8 cellular contexts compared by ENCODE assay signal in the genomic region with DNA sequence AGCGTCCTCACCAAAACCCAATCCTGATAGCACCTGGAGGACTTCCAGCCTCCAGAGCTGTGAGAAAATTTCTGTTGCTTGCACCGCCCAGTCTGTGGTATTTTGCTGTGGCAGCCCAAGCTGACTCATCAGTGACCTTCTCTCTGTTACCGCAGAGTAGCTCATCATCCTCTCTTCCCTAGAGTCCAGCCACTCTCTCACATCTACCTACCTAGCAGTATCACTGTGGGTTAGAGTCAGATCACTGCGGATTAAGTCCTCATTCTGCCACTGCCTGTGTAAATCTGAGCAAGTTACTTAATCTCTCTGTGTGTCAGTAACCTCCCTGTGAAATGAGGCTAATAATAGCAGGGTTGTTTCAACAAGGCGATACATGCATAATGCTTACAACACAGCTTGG. TPM values are rescaled to one million over a fixed set of nuclear protein-coding genes. Genes with fewer than 3 reads are reported as not detected.
A peak's percentile ranks its signal among the peaks of the same experiment; 100 is the strongest.
DNase-seq lines count a peak whose midpoint lies in the region; ATAC-seq and TF ChIP-seq lines count a peak whose summit lies in the region.

No MANE protein-coding gene starts in this region.

- H3K9ac ChIP-seq in IMR-90 (ENCODE audit: low read depth, low read length) = no peak overlapping the region

- intact Hi-C loops in IMR-90 (cut with micrococcal nuclease) (loop anchor here (10.0 kb wide), 1 partner anchor 443 kb away; no protein-coding TSS in a partner anchor), upper lobe of right lung (cut with DNase I) (no loop called here)

- dilution Hi-C loops in IMR-90 (cut with HindIII; ENCODE audit: low sequenced_read_pairs, unreplicated experiment) = no loop called here

- 0 out of 4 replicates have a peak, but pooled peaks cover 0 to 11% of the 10 kb centered on the region in 2 experiments for H3K79me1 ChIP-seq in IMR-90 (ENCODE audit: low read depth in 1 of 2, low read length in 2 of 2)

- H2BK5ac ChIP-seq in IMR-90 (ENCODE audit: low read depth, low read length, poor library complexity, severe bottlenecking) = peak overlapping the region; percentile 21

- H3K27ac ChIP-seq in IMR-90 (ENCODE audit: insufficient read depth, low read length) (no peak overlapping the region), upper lobe of right lung (no peak overlapping the region)

- H3K9me3 ChIP-seq in IMR-90 (ENCODE audit: control insufficient read depth, insufficient read depth, low read length) (no peaks in the 10 kb centered on the region), upper lobe of right lung (no peaks in the 10 kb centered on the region)

- peaks cover 3% of the 10 kb centered on the region; the same call in 1 of the 2 replicates for H3K9me1 ChIP-seq in IMR-90 (ENCODE audit: insufficient read depth, low read length)

- H3K27me3 ChIP-seq in IMR-90 (ENCODE audit: control insufficient read depth, insufficient read depth, low read length) (no peaks in the 10 kb centered on the region), upper lobe of right lung (no peaks in the 10 kb centered on the region)

- peaks cover 40% of the 10 kb centered on the region for H3K4me1 Mint-ChIP-seq in activated CD4-positive, alpha-beta memory T cell treated with anti-CD3 and anti-CD28 coated beads, Interleukin-2, amount 10 ng/mL, durations not matched to agents 7 days and 5 days

- DNase-seq in AG10803 (ENCODE audit: low read depth) = peak; percentile 90
- DNase-seq in IMR-90 = peak; percentile 95
- peak; percentile 76 for DNase-seq in activated CD4-positive, alpha-beta memory T cell treated with anti-CD3 and anti-CD28 coated beads, Interleukin-2, amount 10 ng/mL, durations not matched to agents 7 days and 5 days
- peak; percentile 94 for DNase-seq in glomerular visceral epithelial cell (ENCODE audit: extremely low spot score)
- DNase-seq in upper lobe of right lung = no peak
- DNase-seq in HuH-7 (ENCODE audit: low spot score) = no peak

- peaks cover 5% of the 10 kb centered on the region; the same call in 1 of the 2 replicates for H4K20me1 ChIP-seq in IMR-90 (ENCODE audit: insufficient read depth, low read length)

- no peak overlapping the region for H2AK5ac ChIP-seq in IMR-90 (ENCODE audit: low read depth, low read length)

- ATAC-seq in GM21381 (IDR thresholded peaks at IDR 0.05; ENCODE audit: unreplicated experiment) = peak; percentile 79
- ATAC-seq in IMR-90 (ENCODE audit: low read depth) = peak; percentile 82
- peak; percentile 79 for ATAC-seq in upper lobe of right lung
- ATAC-seq in HG03457 (IDR thresholded peaks at IDR 0.05; ENCODE audit: unreplicated experiment) = no peak

- H2BK20ac ChIP-seq in IMR-90 (ENCODE audit: low read depth, low read length) = no peak overlapping the region

- H2BK120ac ChIP-seq in IMR-90 (ENCODE audit: low read depth, low read length) = no peak overlapping the region

- no peak overlapping the region for H3K14ac ChIP-seq in IMR-90 (replicated peaks; ENCODE audit: low read depth, low read length)

- CTCF ChIA-PET in IMR-90 (lab: Yijun Ruan, JAX) = interaction anchor here (0.6 to 0.9 kb wide), 3 partner anchors 163 to 288 kb away, joined by 3 to 9 read pairs (median 4); no protein-coding TSS in a partner anchor
- CTCF ChIA-PET in activated CD4-positive, alpha-beta memory T cell treated with anti-CD3 and anti-CD28 coated beads, Interleukin-2, amount 10 ng/mL, durations not matched to agents 7 days and 5 days (lab: Charles Lee) = interaction anchor here (0.6 to 2.8 kb wide), 9 partner anchors 11 to 462 kb away, joined by 3 to 15 read pairs (median 4); no protein-coding TSS in a partner anchor

- in situ Hi-C loops in IMR-90 (cut with MboI; ENCODE audit: low sequenced_read_pairs) = no loop called here

- H3K4me1 ChIP-seq in IMR-90 (ENCODE audit: control insufficient read depth, insufficient read depth, low read length) = peaks cover 7% of the 10 kb centered on the region
- peaks cover 3% of the 10 kb centered on the region for H3K4me1 ChIP-seq in upper lobe of right lung

- no peaks in the 10 kb centered on the region for H3K36me3 Mint-ChIP-seq in activated CD4-positive, alpha-beta memory T cell treated with anti-CD3 and anti-CD28 coated beads, Interleukin-2, amount 10 ng/mL, durations not matched to agents 7 days and 5 days (ENCODE audit: low read depth)

- POLR2A ChIA-PET in IMR-90 (lab: Charles Lee; ENCODE audit: unreplicated experiment) = no interaction called here
- POLR2A ChIA-PET in activated CD4-positive, alpha-beta memory T cell treated with anti-CD3 and anti-CD28 coated beads, Interleukin-2, amount 10 ng/mL, durations not matched to agents 7 days and 5 days (lab: Charles Lee) = interaction anchor here (0.6 to 2.7 kb wide), 9 partner anchors 10 to 445 kb away, joined by 3 to 32 read pairs (median 3); a partner anchor contains a TSS

- no peak overlapping the region for H3K56ac ChIP-seq in IMR-90 (ENCODE audit: extremely low read depth, insufficient read depth, low read length)

- H2AFZ ChIP-seq in IMR-90 (replicated peaks; ENCODE audit: low read length, poor library complexity) = no peak overlapping the region

- no TSS peak for BruUV-seq in IMR-90 (replicated peaks; lab: Mats Ljungman, UMichigan)

- TF ChIP-seq CTCF in AG10803 (conservative IDR thresholded peaks at IDR 0.05; ENCODE audit: low read length) (no peak), IMR-90 (conservative IDR thresholded peaks at IDR 0.05; ENCODE audit: low read depth, low read length) (no peak), upper lobe of right lung (IDR thresholded peaks at IDR 0.05) (no peak)

- no peak overlapping the region for H2BK15ac ChIP-seq in IMR-90 (ENCODE audit: low read depth, low read length)

- peak overlapping the region; percentile 5; the same call in 1 of the 2 replicates for H3K4me2 ChIP-seq in IMR-90 (ENCODE audit: low read depth, low read length)

- no peak for TF ChIP-seq POLR2A in IMR-90 (IDR thresholded peaks at IDR 0.05; ENCODE audit: low read depth, low read length)

- peaks cover 26% of the 10 kb centered on the region for H3K27me3 Mint-ChIP-seq in activated CD4-positive, alpha-beta memory T cell treated with anti-CD3 and anti-CD28 coated beads, Interleukin-2, amount 10 ng/mL, durations not matched to agents 7 days and 5 days

- no peak overlapping the region for H3K4ac ChIP-seq in IMR-90 (ENCODE audit: low read depth, low read length)

- H3K4me3 ChIP-seq in AG10803 (ENCODE audit: low read length) = no peak overlapping the region
- no peak overlapping the region for H3K4me3 ChIP-seq in IMR-90 (ENCODE audit: insufficient read depth, low read depth, low read length)
- no peak overlapping the region for H3K4me3 ChIP-seq in upper lobe of right lung

- H4K8ac ChIP-seq in IMR-90 (ENCODE audit: low read depth in 2 of 2, low read length in 2 of 2) = no peak overlapping the region

- no peak overlapping the region for H3K23ac ChIP-seq in IMR-90 (ENCODE audit: low read depth, low read length)

- no peak overlapping the region for H2AK9ac ChIP-seq in IMR-90 (replicated peaks; ENCODE audit: low read depth, low read length, poor library complexity)

- H3K18ac ChIP-seq in IMR-90 (ENCODE audit: low read depth, low read length) = no peak overlapping the region

- no peaks in the 10 kb centered on the region for H3K36me3 ChIP-seq in IMR-90 (ENCODE audit: control insufficient read depth, insufficient read depth, low read length)
- H3K36me3 ChIP-seq in upper lobe of right lung = no peaks in the 10 kb centered on the region

- peak overlapping the region; percentile 27 for H3K27ac Mint-ChIP-seq in activated CD4-positive, alpha-beta memory T cell treated with anti-CD3 and anti-CD28 coated beads, Interleukin-2, amount 10 ng/mL, durations not matched to agents 7 days and 5 days

- H4K5ac ChIP-seq in IMR-90 (ENCODE audit: low read depth, low read length) = no peak overlapping the region

- no peaks in the 10 kb centered on the region for H3K9me3 Mint-ChIP-seq in activated CD4-positive, alpha-beta memory T cell treated with anti-CD3 and anti-CD28 coated beads, Interleukin-2, amount 10 ng/mL, durations not matched to agents 7 days and 5 days

- 0% methylated on average over 1 of the region's 5 CpGs; no CpG with 5 or more reads in 1 of the 2 experiments for WGBS in IMR-90 (ENCODE audit: extremely low coverage in 2 of 2, insufficient read length in 1 of 2), 2 experiments

- H4K91ac ChIP-seq in IMR-90 (ENCODE audit: insufficient read depth, low read depth, low read length) = no peak overlapping the region

- no peak overlapping the region for H3K4me3 Mint-ChIP-seq in activated CD4-positive, alpha-beta memory T cell treated with anti-CD3 and anti-CD28 coated beads, Interleukin-2, amount 10 ng/mL, durations not matched to agents 7 days and 5 days

- no peak for TF ChIP-seq RAD21 in IMR-90 (IDR thresholded peaks at IDR 0.05; ENCODE audit: low read length)

TF ChIP-seq in IMR-90, 13 proteins besides CTCF, POLR2A, EP300 and RAD21 (continues in another document):
- TF ChIP-seq MAZ (IDR thresholded peaks at IDR 0.05; ENCODE audit: borderline replicate concordance, low read depth, low read length) (no peak), SMC3 (IDR thresholded peaks at IDR 0.05; ENCODE audit: low read depth, low read length) (no peak), NFE2L2 (IDR thresholded peaks at IDR 0.05; ENCODE audit: low read depth, low read length) (no peak), FOS (IDR thresholded peaks at IDR 0.05; ENCODE audit: low read depth, low read length) (peak; percentile 83), CHD1 (IDR thresholded peaks at IDR 0.05; ENCODE audit: low read depth, low read length) (no peak), CEBPB (IDR thresholded peaks at IDR 0.05; ENCODE audit: low read depth, low read length) (peak; percentile 61), RFX5 (IDR thresholded peaks at IDR 0.05; ENCODE audit: low read depth, low read length) (no peak), MAFK (IDR thresholded peaks at IDR 0.05; ENCODE audit: low read depth, low read length) (peak; percentile 47; the same call in 1 of the 2 replicates), BHLHE40 (IDR thresholded peaks at IDR 0.05; ENCODE audit: low read depth, low read length) (no peak), MXI1 (IDR thresholded peaks at IDR 0.05; ENCODE audit: borderline replicate concordance, low read depth, low read length) (no peak)
- TF ChIP-seq, protein P1, sequence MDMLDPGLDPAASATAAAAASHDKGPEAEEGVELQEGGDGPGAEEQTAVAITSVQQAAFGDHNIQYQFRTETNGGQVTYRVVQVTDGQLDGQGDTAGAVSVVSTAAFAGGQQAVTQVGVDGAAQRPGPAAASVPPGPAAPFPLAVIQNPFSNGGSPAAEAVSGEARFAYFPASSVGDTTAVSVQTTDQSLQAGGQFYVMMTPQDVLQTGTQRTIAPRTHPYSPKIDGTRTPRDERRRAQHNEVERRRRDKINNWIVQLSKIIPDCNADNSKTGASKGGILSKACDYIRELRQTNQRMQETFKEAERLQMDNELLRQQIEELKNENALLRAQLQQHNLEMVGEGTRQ (IDR thresholded peaks at IDR 0.05; ENCODE audit: low read depth, low read length) = no peak

RNA-seq across cellular contexts. Expression of a gene that starts 40.3 kb away (rescaled TPM):
- total RNA-seq in IMR-90 (2012; rRNA removed) (15.4 and 22.5 TPM in 2 replicates), upper lobe of right lung (13.1 TPM)
- 8.3 and 12.1 TPM in 2 replicates for polyA plus RNA-seq in IMR-90 (2012; rRNA removed)
- polyA plus RNA-seq in IMR-90 (2012; cell fraction: cytosol; rRNA removed) = 1.6 and 2.3 TPM in 2 replicates
- 5.0 and 36.2 TPM in 2 replicates for polyA plus RNA-seq in IMR-90 (2012; cell fraction: nucleus; rRNA removed; ENCODE audit: low replicate concordance)
- total RNA-seq in activated CD4-positive, alpha-beta memory T cell treated with anti-CD3 and anti-CD28 coated beads, Interleukin-2, amount 10 ng/mL, durations not matched to agents 7 days and 5 days = 10 to 100 TPM; 19.7 to 21.8 TPM

Comparison
In these comparisons a context has a peak if more than half of its experiments do, and no peak if none do; other contexts are left out.
1. DNase-seq: peak in AG10803 (single experiment), IMR-90 (single experiment), activated CD4-positive, alpha-beta memory T cell treated with anti-CD3 and anti-CD28 coated beads, Interleukin-2, amount 10 ng/mL, durations not matched to agents 7 days and 5 days (single experiment) and glomerular visceral epithelial cell (single experiment); none in upper lobe of right lung (single experiment) and HuH-7 (single experiment).